10 cellular contexts compared by ENCODE assay signal in genomic region chr12:131116437-131117117, GRCh38.
DNase-seq lines count a peak whose midpoint lies in the region; ATAC-seq and TF ChIP-seq lines count a peak whose summit lies in the region.
"Had no signal": no experiment of that assay in that cellular context is flagged by ENCODE, and none has a peak within 500 bp of the region (broad histone marks: within the 10 kb centered on the region; RNA-seq: fewer than 3 reads in every experiment).

No MANE protein-coding gene starts in this region.

- peak; percentile 48 for TF ChIP-seq CTCF in GM12875 (IDR thresholded peaks at IDR 0.05; ENCODE audit: borderline replicate concordance, insufficient read depth, low read depth, low read length)
- TF ChIP-seq CTCF in astrocyte of the cerebellum (IDR thresholded peaks at IDR 0.05; ENCODE audit: low read depth, low read length, missing control alignments): peak; percentile 24

- no peak overlapping the region for H3K4me3 Mint-ChIP-seq in T-helper 2 cell treated with Interferon-gamma antibody and Interleukin-4, amounts not matched to agents 5 μg/mL and 100 μg/mL, for 36 hours
- H3K4me3 Mint-ChIP-seq: activated T-cell treated with anti-CD3 and anti-CD28 coated beads, Interleukin-2, amount 50 U/mL, for 72 hours had no signal

- H3K4me3 ChIP-seq in GM12875 (ENCODE audit: low read depth, low read length): no peak overlapping the region
- no peak overlapping the region for H3K4me3 ChIP-seq in astrocyte of the cerebellum (ENCODE audit: low read depth, low read length)

- H3K27ac Mint-ChIP-seq in T-helper 2 cell treated with Interferon-gamma antibody and Interleukin-4, amounts not matched to agents 5 μg/mL and 100 μg/mL, for 36 hours: no peak overlapping the region
- H3K27ac Mint-ChIP-seq: activated T-cell treated with anti-CD3 and anti-CD28 coated beads, Interleukin-2, amount 50 U/mL, for 72 hours had no signal

- DNase-seq in 8988T: peak; percentile 75
- no peak for DNase-seq in astrocyte of the cerebellum (ENCODE audit: low read depth)
- peak; percentile 49 for DNase-seq in kidney tubule cell (ENCODE audit: low spot score)
- no peak for DNase-seq in T-helper 2 cell treated with Interferon-gamma antibody and Interleukin-4, amounts not matched to agents 5 μg/mL and 100 μg/mL, for 36 hours (ENCODE audit: low spot score)
- no peak for DNase-seq in NAMALWA (ENCODE audit: low spot score)
- DNase-seq: activated T-cell treated with anti-CD3 and anti-CD28 coated beads, Interleukin-2, amount 50 U/mL, for 72 hours; OCI-M1 had no signal

- H3K4me1 Mint-ChIP-seq in T-helper 2 cell treated with Interferon-gamma antibody and Interleukin-4, amounts not matched to agents 5 μg/mL and 100 μg/mL, for 36 hours (ENCODE audit: low read depth): no peaks in the 10 kb centered on the region

- H3K36me3 Mint-ChIP-seq in T-helper 2 cell treated with Interferon-gamma antibody and Interleukin-4, amounts not matched to agents 5 μg/mL and 100 μg/mL, for 36 hours (ENCODE audit: low read depth): no peaks in the 10 kb centered on the region

- H3K27me3 Mint-ChIP-seq in T-helper 2 cell treated with Interferon-gamma antibody and Interleukin-4, amounts not matched to agents 5 μg/mL and 100 μg/mL, for 36 hours (ENCODE audit: low read depth): no peaks in the 10 kb centered on the region

- in situ Hi-C loops in astrocyte of the cerebellum (cut with HindIII; ENCODE audit: low sequenced_read_pairs): no loop called here

- H3K9me3 Mint-ChIP-seq in T-helper 2 cell treated with Interferon-gamma antibody and Interleukin-4, amounts not matched to agents 5 μg/mL and 100 μg/mL, for 36 hours: no peaks in the 10 kb centered on the region
- H3K9me3 Mint-ChIP-seq: activated T-cell treated with anti-CD3 and anti-CD28 coated beads, Interleukin-2, amount 50 U/mL, for 72 hours had no signal

- no peak for ATAC-seq in GM18858 (IDR thresholded peaks at IDR 0.05; ENCODE audit: unreplicated experiment)
- ATAC-seq in GM21381 (IDR thresholded peaks at IDR 0.05; ENCODE audit: unreplicated experiment): no peak
- ATAC-seq: activated T-cell treated with anti-CD3 and anti-CD28 coated beads, Interleukin-2, amount 50 U/mL, for 72 hours had no signal

Comparison
In these comparisons a context has a peak if more than half of its experiments do, and no peak if none do; other contexts are left out.
1. DNase-seq: peak in 8988T (single experiment) and kidney tubule cell (single experiment); none in astrocyte of the cerebellum (single experiment), T-helper 2 cell treated with Interferon-gamma antibody and Interleukin-4, amounts not matched to agents 5 μg/mL and 100 μg/mL, for 36 hours (single experiment) and NAMALWA (single experiment).